ENCODE assay signal across 17 cellular contexts in the genomic region with DNA sequence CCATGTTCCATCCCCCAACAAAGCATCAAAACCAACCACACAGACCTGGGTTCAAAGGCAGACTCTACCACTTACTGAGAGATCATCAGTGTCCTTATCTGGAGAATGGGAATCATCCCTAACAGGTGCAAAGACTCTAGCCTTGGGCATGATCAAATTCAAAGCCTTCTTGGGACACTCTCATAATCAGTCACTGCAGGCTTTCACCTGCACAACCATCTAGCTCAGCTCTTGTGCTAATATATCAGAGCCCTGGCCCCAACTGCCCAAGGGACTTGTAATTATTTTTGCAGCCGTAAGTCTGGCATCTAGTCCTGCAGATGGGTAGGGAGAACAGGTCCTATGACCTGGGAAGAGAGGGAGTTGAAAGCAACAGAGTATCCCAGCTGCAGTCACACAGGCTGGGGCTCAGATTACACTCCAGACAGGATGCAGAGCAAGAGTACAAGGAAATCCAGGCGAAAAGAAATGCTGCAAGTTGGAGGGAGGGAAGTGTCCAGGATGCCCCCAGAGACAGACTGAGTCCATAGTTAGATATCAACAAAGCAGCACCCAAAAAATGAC.
DNase-seq lines count a peak whose midpoint lies in the region; ATAC-seq and TF ChIP-seq lines count a peak whose summit lies in the region.
"Had no signal": no experiment of that assay in that cellular context is flagged by ENCODE, and none has a peak within 500 bp of the region (broad histone marks: within the 10 kb centered on the region; RNA-seq: fewer than 3 reads in every experiment).

No MANE protein-coding gene starts in this region.

- no peak for TF ChIP-seq CTCF in HEK293 (tag by site-specific recombination; IDR thresholded peaks at IDR 0.05)
- no peak for TF ChIP-seq CTCF in hepatocyte (IDR thresholded peaks at IDR 0.05; ENCODE audit: poor library complexity)

- POLR2A ChIA-PET in HEK293 (lab: Yijun Ruan, JAX), result no interaction called here

- no peak for ATAC-seq in HG03280 (IDR thresholded peaks at IDR 0.05; ENCODE audit: unreplicated experiment)
- ATAC-seq: activated CD4-positive, alpha-beta T cell treated with anti-CD3 and anti-CD28 coated beads for 36 hours; esophagus mucosa had no signal

- H3K9me3 ChIP-seq in HEK293 (ENCODE audit: control insufficient read depth, insufficient read depth, low read depth, low read length) (no peaks in the 10 kb centered on the region), hepatocyte (ENCODE audit: low read depth) (no peaks in the 10 kb centered on the region)
- H3K9me3 ChIP-seq: breast epithelium, uterus had no signal

- H3K27me3 ChIP-seq in hepatocyte, result no peaks in the 10 kb centered on the region
- H3K27me3 ChIP-seq: breast epithelium, uterus had no signal

- WGBS in hepatocyte (ENCODE audit: low lambda C conversion rate, missing lambda C conversion rate), result 25% methylated on average over 2 of the region's 2 CpGs

- DNase-seq in DMS 273 (lab: John Stamatoyannopoulos, UW; ENCODE audit: unreplicated experiment) (peak; percentile 54), NCI-H69 (lab: John Stamatoyannopoulos, UW) (peak; percentile 53), hepatocyte (ENCODE audit: low spot score) (no peak), T-helper 2 cell (no peak), T-helper 9 cell (no peak)
- no peak for DNase-seq in stimulated activated CD4-positive, alpha-beta T cell treated with anti-CD3 and anti-CD28 coated beads, Interleukin-15, amount 100 ng/mL, for 24 hours
- DNase-seq: activated CD4-positive, alpha-beta T cell treated with anti-CD3 and anti-CD28 coated beads for 36 hours; activated naive CD8-positive, alpha-beta T cell treated with anti-CD3 and anti-CD28 coated beads, Interleukin-2, amount 10 ng/mL, durations not matched to agents 7 days and 5 days; HCEC 1CT; NCI-H1436; NCI-H446; uterus had no signal

- no peaks in the 10 kb centered on the region for H4K20me1 ChIP-seq in hepatocyte (ENCODE audit: insufficient read depth, poor library complexity, severe bottlenecking)

- H3K9me2 ChIP-seq in hepatocyte (replicated peaks; ENCODE audit: insufficient read depth), result no peaks in the 10 kb centered on the region

- no peak overlapping the region for H3K27ac ChIP-seq in HEK293 (ENCODE audit: extremely low read depth, low read depth, low read length)
- H3K27ac ChIP-seq in hepatocyte, result peak overlapping the region; percentile 8
- H3K27ac ChIP-seq: breast epithelium, SK-N-MC, uterus had no signal

- H3K79me2 ChIP-seq in hepatocyte, result no peaks in the 10 kb centered on the region

- H3K4me1 ChIP-seq in HEK293 (ENCODE audit: control insufficient read depth, insufficient read depth, low read length), result no peaks in the 10 kb centered on the region
- peaks cover 8% of the 10 kb centered on the region for H3K4me1 ChIP-seq in hepatocyte (ENCODE audit: insufficient read depth)
- H3K4me1 ChIP-seq: breast epithelium, uterus had no signal

- no peaks in the 10 kb centered on the region for H3K36me3 ChIP-seq in HEK293 (ENCODE audit: control insufficient read depth in 2 of 2, insufficient read depth in 1 of 2, low read length in 2 of 2)
- no peaks in the 10 kb centered on the region for H3K36me3 ChIP-seq in hepatocyte (replicated peaks; ENCODE audit: insufficient read depth, low read depth)
- H3K36me3 ChIP-seq: breast epithelium, uterus had no signal

- H3K4me3 ChIP-seq in HEK293 (ENCODE audit: low read depth, low read length) (no peak overlapping the region), hepatocyte (no peak overlapping the region)
- H3K4me3 ChIP-seq: breast epithelium, SK-N-MC, uterus had no signal

- no peak overlapping the region for H3K4me2 ChIP-seq in hepatocyte

- CTCF ChIA-PET in HEK293 (lab: Yijun Ruan, JAX), result no interaction called here

- H2AFZ ChIP-seq in hepatocyte, result no peak overlapping the region

TF ChIP-seq in HEK293, 187 proteins besides CTCF, POLR2A, EP300 and RAD21:
- TF ChIP-seq MZF1 (tag by site-specific recombination; IDR thresholded peaks at IDR 0.05; ENCODE audit: borderline replicate concordance), result peak; percentile 65; the same call in 1 of the 2 replicates
- peak; percentile 73 for TF ChIP-seq ZBTB17 (tag by site-specific recombination; IDR thresholded peaks at IDR 0.05)
- TF ChIP-seq ZNF10 (tag by site-specific recombination; IDR thresholded peaks at IDR 0.05), result no peak
- no peak for TF ChIP-seq SP2 (tag by site-specific recombination; IDR thresholded peaks at IDR 0.05)
- peak; percentile 33; the same call in 1 of the 2 replicates for TF ChIP-seq TRIM28 (IDR thresholded peaks at IDR 0.05; ENCODE audit: borderline replicate concordance, low read length)
- TF ChIP-seq, protein P1, sequence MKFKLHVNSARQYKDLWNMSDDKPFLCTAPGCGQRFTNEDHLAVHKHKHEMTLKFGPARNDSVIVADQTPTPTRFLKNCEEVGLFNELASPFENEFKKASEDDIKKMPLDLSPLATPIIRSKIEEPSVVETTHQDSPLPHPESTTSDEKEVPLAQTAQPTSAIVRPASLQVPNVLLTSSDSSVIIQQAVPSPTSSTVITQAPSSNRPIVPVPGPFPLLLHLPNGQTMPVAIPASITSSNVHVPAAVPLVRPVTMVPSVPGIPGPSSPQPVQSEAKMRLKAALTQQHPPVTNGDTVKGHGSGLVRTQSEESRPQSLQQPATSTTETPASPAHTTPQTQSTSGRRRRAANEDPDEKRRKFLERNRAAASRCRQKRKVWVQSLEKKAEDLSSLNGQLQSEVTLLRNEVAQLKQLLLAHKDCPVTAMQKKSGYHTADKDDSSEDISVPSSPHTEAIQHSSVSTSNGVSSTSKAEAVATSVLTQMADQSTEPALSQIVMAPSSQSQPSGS (tag by site-specific recombination; IDR thresholded peaks at IDR 0.05; ENCODE audit: low read depth), result no peak
- TF ChIP-seq ZNF391 (tag by site-specific recombination; IDR thresholded peaks at IDR 0.05; ENCODE audit: borderline replicate concordance, low read depth), result no peak
- no peak for TF ChIP-seq ZSCAN30 (tag by site-specific recombination; IDR thresholded peaks at IDR 0.05)
- peak; percentile 80; the same call in 1 of the 2 replicates for TF ChIP-seq ZSCAN16 (tag by site-specific recombination; IDR thresholded peaks at IDR 0.05)
- TF ChIP-seq SCRT1 (tag by site-specific recombination; IDR thresholded peaks at IDR 0.05; ENCODE audit: borderline replicate concordance), result peak; percentile 86; the same call in 1 of the 2 replicates
- TF ChIP-seq ZNF600 (tag by site-specific recombination; IDR thresholded peaks at IDR 0.05), result peak; percentile 82
- TF ChIP-seq, protein P2, sequence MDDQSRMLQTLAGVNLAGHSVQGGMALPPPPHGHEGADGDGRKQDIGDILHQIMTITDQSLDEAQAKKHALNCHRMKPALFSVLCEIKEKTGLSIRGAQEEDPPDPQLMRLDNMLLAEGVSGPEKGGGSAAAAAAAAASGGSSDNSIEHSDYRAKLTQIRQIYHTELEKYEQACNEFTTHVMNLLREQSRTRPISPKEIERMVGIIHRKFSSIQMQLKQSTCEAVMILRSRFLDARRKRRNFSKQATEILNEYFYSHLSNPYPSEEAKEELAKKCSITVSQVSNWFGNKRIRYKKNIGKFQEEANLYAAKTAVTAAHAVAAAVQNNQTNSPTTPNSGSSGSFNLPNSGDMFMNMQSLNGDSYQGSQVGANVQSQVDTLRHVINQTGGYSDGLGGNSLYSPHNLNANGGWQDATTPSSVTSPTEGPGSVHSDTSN (CRISPR knock-in tag; IDR thresholded peaks at IDR 0.05), result no peak
- no peak for TF ChIP-seq ZNF404 (tag by site-specific recombination; IDR thresholded peaks at IDR 0.05)
- TF ChIP-seq ZNF214 (tag by site-specific recombination; IDR thresholded peaks at IDR 0.05; ENCODE audit: borderline replicate concordance), result no peak
- no peak for TF ChIP-seq ZNF561 (tag by site-specific recombination; IDR thresholded peaks at IDR 0.05; ENCODE audit: borderline replicate concordance)
- TF ChIP-seq SCRT2 (tag by site-specific recombination; IDR thresholded peaks at IDR 0.05), result peak; percentile 84
- TF ChIP-seq ZNF623 (tag by site-specific recombination; IDR thresholded peaks at IDR 0.05), result no peak
- TF ChIP-seq OVOL3 (tag by site-specific recombination; IDR thresholded peaks at IDR 0.05), result no peak
- no peak for TF ChIP-seq ZNF830 (tag by site-specific recombination; IDR thresholded peaks at IDR 0.05; ENCODE audit: low read depth)
- TF ChIP-seq ZBTB21 (tag by site-specific recombination; IDR thresholded peaks at IDR 0.05), result no peak
- TF ChIP-seq, protein P3, sequence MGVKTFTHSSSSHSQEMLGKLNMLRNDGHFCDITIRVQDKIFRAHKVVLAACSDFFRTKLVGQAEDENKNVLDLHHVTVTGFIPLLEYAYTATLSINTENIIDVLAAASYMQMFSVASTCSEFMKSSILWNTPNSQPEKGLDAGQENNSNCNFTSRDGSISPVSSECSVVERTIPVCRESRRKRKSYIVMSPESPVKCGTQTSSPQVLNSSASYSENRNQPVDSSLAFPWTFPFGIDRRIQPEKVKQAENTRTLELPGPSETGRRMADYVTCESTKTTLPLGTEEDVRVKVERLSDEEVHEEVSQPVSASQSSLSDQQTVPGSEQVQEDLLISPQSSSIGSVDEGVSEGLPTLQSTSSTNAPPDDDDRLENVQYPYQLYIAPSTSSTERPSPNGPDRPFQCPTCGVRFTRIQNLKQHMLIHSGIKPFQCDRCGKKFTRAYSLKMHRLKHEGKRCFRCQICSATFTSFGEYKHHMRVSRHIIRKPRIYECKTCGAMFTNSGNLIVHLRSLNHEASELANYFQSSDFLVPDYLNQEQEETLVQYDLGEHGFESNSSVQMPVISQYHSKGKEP (tag by site-specific recombination; IDR thresholded peaks at IDR 0.05), result 0 out of 2 replicates have a peak, but pooled peaks have one; percentile 7
- TF ChIP-seq ZNF560 (tag by site-specific recombination; IDR thresholded peaks at IDR 0.05; ENCODE audit: borderline replicate concordance), result no peak
- TF ChIP-seq, protein P4, sequence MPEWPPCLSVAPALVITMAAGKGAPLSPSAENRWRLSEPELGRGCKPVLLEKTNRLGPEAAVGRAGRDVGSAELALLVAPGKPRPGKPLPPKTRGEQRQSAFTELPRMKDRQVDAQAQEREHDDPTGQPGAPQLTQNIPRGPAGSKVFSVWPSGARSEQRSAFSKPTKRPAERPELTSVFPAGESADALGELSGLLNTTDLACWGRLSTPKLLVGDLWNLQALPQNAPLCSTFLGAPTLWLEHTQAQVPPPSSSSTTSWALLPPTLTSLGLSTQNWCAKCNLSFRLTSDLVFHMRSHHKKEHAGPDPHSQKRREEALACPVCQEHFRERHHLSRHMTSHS (tag by site-specific recombination; IDR thresholded peaks at IDR 0.05), result no peak

Comparison
In these comparisons a context has a peak if more than half of its experiments do, and no peak if none do; other contexts are left out.
1. DNase-seq: peak in DMS 273 (single experiment) and NCI-H69 (single experiment); none in hepatocyte (single experiment), stimulated activated CD4-positive, alpha-beta T cell treated with anti-CD3 and anti-CD28 coated beads, Interleukin-15, amount 100 ng/mL, for 24 hours (single experiment), T-helper 2 cell (0 of 5) and T-helper 9 cell (single experiment).